ENCODE assay signal across 1 cellular context in the genomic region with DNA sequence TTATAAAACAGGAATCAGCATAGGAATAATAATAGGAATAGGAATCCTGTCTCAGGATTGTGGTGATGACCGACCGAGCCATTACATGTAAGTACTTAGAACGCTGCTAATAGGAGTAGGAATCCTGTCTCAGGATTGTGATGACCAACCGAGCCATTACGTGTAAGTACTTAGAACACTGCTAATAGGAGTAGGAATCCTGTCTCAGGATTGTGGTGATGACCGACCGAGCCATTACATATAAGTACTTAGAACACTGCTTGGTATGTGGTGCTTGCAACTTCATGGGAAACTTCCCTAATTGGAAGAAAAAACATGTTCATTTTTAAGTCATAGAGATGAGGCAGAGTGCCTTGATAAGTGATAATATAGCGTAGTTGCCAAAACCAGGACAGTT.
A peak's percentile ranks its signal among the peaks of the same experiment; 100 is the strongest.
TF ChIP-seq lines count a peak whose summit lies in the region.

No MANE protein-coding gene starts in this region.

TF ChIP-seq in SK-N-SH treated with all-trans-retinoic acid at 6 μM for 48 hours, 23 proteins besides CTCF, POLR2A, EP300 and RAD21 (continued from another document):
- TF ChIP-seq, protein P1, sequence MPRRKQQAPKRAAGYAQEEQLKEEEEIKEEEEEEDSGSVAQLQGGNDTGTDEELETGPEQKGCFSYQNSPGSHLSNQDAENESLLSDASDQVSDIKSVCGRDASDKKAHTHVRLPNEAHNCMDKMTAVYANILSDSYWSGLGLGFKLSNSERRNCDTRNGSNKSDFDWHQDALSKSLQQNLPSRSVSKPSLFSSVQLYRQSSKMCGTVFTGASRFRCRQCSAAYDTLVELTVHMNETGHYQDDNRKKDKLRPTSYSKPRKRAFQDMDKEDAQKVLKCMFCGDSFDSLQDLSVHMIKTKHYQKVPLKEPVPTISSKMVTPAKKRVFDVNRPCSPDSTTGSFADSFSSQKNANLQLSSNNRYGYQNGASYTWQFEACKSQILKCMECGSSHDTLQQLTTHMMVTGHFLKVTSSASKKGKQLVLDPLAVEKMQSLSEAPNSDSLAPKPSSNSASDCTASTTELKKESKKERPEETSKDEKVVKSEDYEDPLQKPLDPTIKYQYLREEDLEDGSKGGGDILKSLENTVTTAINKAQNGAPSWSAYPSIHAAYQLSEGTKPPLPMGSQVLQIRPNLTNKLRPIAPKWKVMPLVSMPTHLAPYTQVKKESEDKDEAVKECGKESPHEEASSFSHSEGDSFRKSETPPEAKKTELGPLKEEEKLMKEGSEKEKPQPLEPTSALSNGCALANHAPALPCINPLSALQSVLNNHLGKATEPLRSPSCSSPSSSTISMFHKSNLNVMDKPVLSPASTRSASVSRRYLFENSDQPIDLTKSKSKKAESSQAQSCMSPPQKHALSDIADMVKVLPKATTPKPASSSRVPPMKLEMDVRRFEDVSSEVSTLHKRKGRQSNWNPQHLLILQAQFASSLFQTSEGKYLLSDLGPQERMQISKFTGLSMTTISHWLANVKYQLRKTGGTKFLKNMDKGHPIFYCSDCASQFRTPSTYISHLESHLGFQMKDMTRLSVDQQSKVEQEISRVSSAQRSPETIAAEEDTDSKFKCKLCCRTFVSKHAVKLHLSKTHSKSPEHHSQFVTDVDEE (CRISPR knock-in tag; IDR thresholded peaks at IDR 0.05), result no peak
- TF ChIP-seq CSDC2 (CRISPR knock-in tag; IDR thresholded peaks at IDR 0.05), result no peak
- peak; percentile 14; the same call in 1 of the 2 replicates for TF ChIP-seq ISL1 (CRISPR knock-in tag; IDR thresholded peaks at IDR 0.05)
- TF ChIP-seq, protein P2, sequence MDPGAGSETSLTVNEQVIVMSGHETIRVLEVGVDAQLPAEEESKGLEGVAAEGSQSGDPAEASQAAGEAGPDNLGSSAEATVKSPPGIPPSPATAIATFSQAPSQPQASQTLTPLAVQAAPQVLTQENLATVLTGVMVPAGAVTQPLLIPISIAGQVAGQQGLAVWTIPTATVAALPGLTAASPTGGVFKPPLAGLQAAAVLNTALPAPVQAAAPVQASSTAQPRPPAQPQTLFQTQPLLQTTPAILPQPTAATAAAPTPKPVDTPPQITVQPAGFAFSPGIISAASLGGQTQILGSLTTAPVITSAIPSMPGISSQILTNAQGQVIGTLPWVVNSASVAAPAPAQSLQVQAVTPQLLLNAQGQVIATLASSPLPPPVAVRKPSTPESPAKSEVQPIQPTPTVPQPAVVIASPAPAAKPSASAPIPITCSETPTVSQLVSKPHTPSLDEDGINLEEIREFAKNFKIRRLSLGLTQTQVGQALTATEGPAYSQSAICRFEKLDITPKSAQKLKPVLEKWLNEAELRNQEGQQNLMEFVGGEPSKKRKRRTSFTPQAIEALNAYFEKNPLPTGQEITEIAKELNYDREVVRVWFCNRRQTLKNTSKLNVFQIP (CRISPR knock-in tag; IDR thresholded peaks at IDR 0.05; ENCODE audit: borderline replicate concordance, low read depth), result no peak
